In the genomic region with DNA sequence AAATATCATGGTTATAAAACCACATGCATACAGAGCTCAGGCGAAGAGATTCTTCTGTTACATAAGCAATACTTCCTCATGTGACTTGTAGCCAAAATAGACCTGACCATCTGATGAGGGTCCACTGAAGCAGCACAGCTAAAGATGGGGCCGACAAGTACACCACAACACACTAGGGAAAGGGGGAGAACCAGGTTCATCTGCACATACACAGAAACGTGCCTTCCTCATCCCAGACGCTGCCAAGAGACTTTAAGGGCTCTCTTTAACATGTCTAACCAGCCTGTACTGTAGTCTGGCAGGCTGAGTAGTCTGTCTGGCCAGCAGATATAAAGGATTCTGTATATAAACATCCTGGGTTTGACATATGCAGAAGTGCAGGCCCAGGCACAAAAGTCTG, we compare ENCODE assay signal across 22 cellular contexts. TPM values are rescaled to one million over a fixed set of nuclear protein-coding genes. Genes with fewer than 3 reads are reported as not detected.
DNase-seq lines count a peak whose midpoint lies in the region; ATAC-seq, FAIRE-seq and TF ChIP-seq lines count a peak whose summit lies in the region.
"Had no signal": no experiment of that assay in that cellular context is flagged by ENCODE, and none has a peak within 500 bp of the region (broad histone marks: within the 10 kb centered on the region; RNA-seq: fewer than 3 reads in every experiment).

No MANE protein-coding gene starts in this region.

- peaks cover 34% of the 10 kb centered on the region for H3K27me3 Mint-ChIP-seq in T-helper 1 cell treated with Interleukin-12 subunit alpha and Interleukin-12 subunit beta and Interleukin-4 antibody, amounts not matched to agents 30 μg/mL and 1 μg/mL, for 36 hours (ENCODE audit: low read depth)
- H3K27me3 Mint-ChIP-seq in memory B cell, result no peaks in the 10 kb centered on the region
- H3K27me3 Mint-ChIP-seq: brain, type B pancreatic cell had no signal

- DNase-seq in T-helper 1 cell (no peak), GM12891 (ENCODE audit: insufficient read length, low spot score) (no peak), memory B cell (ENCODE audit: low spot score in 2 of 2) (no peak), HuH-7 (ENCODE audit: low spot score) (no peak), ascending aorta (ENCODE audit: low spot score in 2 of 2) (no peak)
- DNase-seq in stimulated activated CD4-positive, alpha-beta T cell treated with anti-CD3 and anti-CD28 coated beads, Interleukin-1b, Interleukin-23, amount 100 ng/mL, for 48 hours, result no peak
- DNase-seq: C1 segment of cervical spinal cord; dermis blood vessel endothelial cell; lower lobe of right lung; NCI-H1694; NCI-H2227 treated with DMSO at 0.1 percent for 48 hours; nephron progenitor cell; NK-92 treated with Interleukin-12 subunit alpha and Interleukin-12 subunit beta, amount 100 ng/mL, for 24 hours; stimulated activated CD4-positive, alpha-beta T cell treated with anti-CD3 and anti-CD28 coated beads, Interleukin-12 subunit alpha, Interleukin-12 subunit beta, amount 100 ng/mL, for 4 hours had no signal

- H3K27ac ChIP-seq in OCI-LY1 (ENCODE audit: low read depth, low read length, poor library complexity, severe bottlenecking), result no peak overlapping the region
- no peak overlapping the region for H3K27ac ChIP-seq in ascending aorta
- H3K27ac ChIP-seq: 22Rv1, gastroesophageal sphincter, lower lobe of right lung, RWPE1 had no signal

- peaks cover 22% of the 10 kb centered on the region for H3K4me1 Mint-ChIP-seq in T-helper 1 cell treated with Interleukin-12 subunit alpha and Interleukin-12 subunit beta and Interleukin-4 antibody, amounts not matched to agents 30 μg/mL and 1 μg/mL, for 36 hours (ENCODE audit: low read depth)
- peaks cover 6% of the 10 kb centered on the region for H3K4me1 Mint-ChIP-seq in memory B cell

- no peaks in the 10 kb centered on the region for H4K20me1 ChIP-seq in OCI-LY1 (ENCODE audit: insufficient read depth, low read length)

- H3K4me1 ChIP-seq in OCI-LY1 (ENCODE audit: insufficient read depth, low read length, severe bottlenecking) (peaks cover 14% of the 10 kb centered on the region), ascending aorta (no peaks in the 10 kb centered on the region)
- H3K4me1 ChIP-seq: lower lobe of right lung had no signal

- intact Hi-C loops in ascending aorta (cut with DNase I), result no loop called here

- TF ChIP-seq POLR2A in GM12891 (IDR thresholded peaks at IDR 0.05; ENCODE audit: low read depth, low read length), result no peak

- H3K36me3 Mint-ChIP-seq in T-helper 1 cell treated with Interleukin-12 subunit alpha and Interleukin-12 subunit beta and Interleukin-4 antibody, amounts not matched to agents 30 μg/mL and 1 μg/mL, for 36 hours (ENCODE audit: low read depth), result peaks cover 3% of the 10 kb centered on the region
- peaks cover 10% of the 10 kb centered on the region for H3K36me3 Mint-ChIP-seq in memory B cell
- H3K36me3 Mint-ChIP-seq: brain had no signal

- TF ChIP-seq CTCF in OCI-LY1 (IDR thresholded peaks at IDR 0.05; ENCODE audit: low read length) (no peak), ascending aorta (IDR thresholded peaks at IDR 0.05) (no peak)

- no peaks in the 10 kb centered on the region for H3K9me3 ChIP-seq in OCI-LY1 (ENCODE audit: low read length)
- no peaks in the 10 kb centered on the region for H3K9me3 ChIP-seq in ascending aorta
- H3K9me3 ChIP-seq: gastroesophageal sphincter, lower lobe of right lung had no signal

- H3K27me3 ChIP-seq in OCI-LY1 (ENCODE audit: insufficient read depth, low read length) (no peaks in the 10 kb centered on the region), ascending aorta (no peaks in the 10 kb centered on the region)
- H3K27me3 ChIP-seq: gastroesophageal sphincter had no signal

- FAIRE-seq in GM12891 (lab: Jason Lieb, UNC), result peak; percentile 68

- peak overlapping the region; percentile 7; the same call in 1 of the 2 replicates for H3K4me2 ChIP-seq in OCI-LY1 (ENCODE audit: low read length)

- H3F3A ChIP-seq in OCI-LY1 (ENCODE audit: insufficient read depth, low read length), result no peaks in the 10 kb centered on the region

- no peaks in the 10 kb centered on the region for H3K9me2 ChIP-seq in OCI-LY1 (ENCODE audit: low read depth, low read length)

- H3K4me3 ChIP-seq in OCI-LY1 (ENCODE audit: low read depth, low read length, poor library complexity, severe bottlenecking), result no peak overlapping the region
- no peak overlapping the region for H3K4me3 ChIP-seq in ascending aorta
- H3K4me3 ChIP-seq: gastroesophageal sphincter, lower lobe of right lung had no signal

- H2AFZ ChIP-seq in OCI-LY1 (ENCODE audit: low read length), result no peak overlapping the region

- ATAC-seq in memory B cell (ENCODE audit: low read depth), result peak; percentile 43
- ATAC-seq: gastroesophageal sphincter, lower lobe of right lung had no signal

- H3K9me3 Mint-ChIP-seq in T-helper 1 cell treated with Interleukin-12 subunit alpha and Interleukin-12 subunit beta and Interleukin-4 antibody, amounts not matched to agents 30 μg/mL and 1 μg/mL, for 36 hours, result no peaks in the 10 kb centered on the region
- no peaks in the 10 kb centered on the region for H3K9me3 Mint-ChIP-seq in memory B cell
- H3K9me3 Mint-ChIP-seq: brain, nephron progenitor cell, T-cell, type B pancreatic cell had no signal

- H3K27ac Mint-ChIP-seq in T-helper 1 cell treated with Interleukin-12 subunit alpha and Interleukin-12 subunit beta and Interleukin-4 antibody, amounts not matched to agents 30 μg/mL and 1 μg/mL, for 36 hours, result peak overlapping the region; percentile 16
- peak overlapping the region; percentile 38 for H3K27ac Mint-ChIP-seq in memory B cell
- H3K27ac Mint-ChIP-seq: nephron progenitor cell, type B pancreatic cell had no signal

- H3K36me3 ChIP-seq in OCI-LY1 (ENCODE audit: insufficient read depth, low read length), result peaks cover 7% of the 10 kb centered on the region; the same call in 1 of the 2 replicates
- peaks cover 3 to 5% of the 10 kb centered on the region in 2 donors for H3K36me3 ChIP-seq in ascending aorta

- H3K9ac ChIP-seq in OCI-LY1 (ENCODE audit: low read length), result no peak overlapping the region

- peak overlapping the region; percentile 40 for H3K4me3 Mint-ChIP-seq in T-helper 1 cell treated with Interleukin-12 subunit alpha and Interleukin-12 subunit beta and Interleukin-4 antibody, amounts not matched to agents 30 μg/mL and 1 μg/mL, for 36 hours
- no peak overlapping the region for H3K4me3 Mint-ChIP-seq in memory B cell
- H3K4me3 Mint-ChIP-seq: brain, nephron progenitor cell, type B pancreatic cell had no signal

- no peaks in the 10 kb centered on the region for H3K79me2 ChIP-seq in OCI-LY1 (ENCODE audit: insufficient read depth, low read length)

TF ChIP-seq in GM12891, 5 proteins besides CTCF, POLR2A, EP300 and RAD21:
- no peak for TF ChIP-seq TAF1 (IDR thresholded peaks at IDR 0.05; ENCODE audit: low read depth, low read length)

RNA-seq across cellular contexts. Expression of gene ERCC6, which starts 30.3 kb away (rescaled TPM):
- 7.1 TPM for polyA plus RNA-seq in GM12891 (2012; ENCODE audit: low read depth, missing spikeins)
- total RNA-seq in ascending aorta, result 16.2 TPM
